In the genomic region with DNA sequence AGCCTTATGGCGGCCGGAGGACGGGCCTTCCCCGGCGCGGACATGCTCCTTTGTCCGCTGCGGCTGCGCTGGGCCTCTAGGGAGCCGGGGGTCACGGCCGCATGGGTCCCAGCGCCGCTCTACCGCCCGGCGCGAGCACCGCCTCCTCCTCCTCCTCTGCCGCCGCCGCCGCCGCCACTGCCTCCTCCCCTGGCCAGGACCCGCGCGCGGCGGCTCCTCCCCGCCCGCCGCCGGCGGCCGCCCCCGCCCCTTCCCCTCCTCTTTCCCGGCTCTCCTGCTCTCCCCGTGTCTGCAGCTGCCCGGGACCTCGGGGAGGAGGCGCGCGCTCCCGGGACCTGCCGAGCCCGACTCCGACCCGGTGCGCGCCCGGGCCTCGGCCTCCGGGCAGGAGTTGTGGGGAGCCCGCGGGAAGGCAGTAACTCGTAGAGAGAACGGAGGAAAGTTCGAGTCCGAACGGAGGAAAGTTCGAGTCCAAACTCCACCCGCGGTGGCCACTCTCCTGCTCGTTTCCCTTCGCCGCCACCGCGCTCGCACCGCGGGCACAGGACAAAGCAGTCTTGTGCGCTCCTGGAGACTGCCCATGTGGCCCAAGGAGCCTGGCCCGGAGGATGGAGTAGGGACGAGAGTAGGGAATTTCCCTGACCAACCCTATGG, we compare ENCODE assay signal across 8 cellular contexts. TPM values are rescaled to one million over a fixed set of nuclear protein-coding genes. Genes with fewer than 3 reads are reported as not detected.
DNase-seq lines count a peak whose midpoint lies in the region; TF ChIP-seq lines count a peak whose summit lies in the region.

A gene with protein sequence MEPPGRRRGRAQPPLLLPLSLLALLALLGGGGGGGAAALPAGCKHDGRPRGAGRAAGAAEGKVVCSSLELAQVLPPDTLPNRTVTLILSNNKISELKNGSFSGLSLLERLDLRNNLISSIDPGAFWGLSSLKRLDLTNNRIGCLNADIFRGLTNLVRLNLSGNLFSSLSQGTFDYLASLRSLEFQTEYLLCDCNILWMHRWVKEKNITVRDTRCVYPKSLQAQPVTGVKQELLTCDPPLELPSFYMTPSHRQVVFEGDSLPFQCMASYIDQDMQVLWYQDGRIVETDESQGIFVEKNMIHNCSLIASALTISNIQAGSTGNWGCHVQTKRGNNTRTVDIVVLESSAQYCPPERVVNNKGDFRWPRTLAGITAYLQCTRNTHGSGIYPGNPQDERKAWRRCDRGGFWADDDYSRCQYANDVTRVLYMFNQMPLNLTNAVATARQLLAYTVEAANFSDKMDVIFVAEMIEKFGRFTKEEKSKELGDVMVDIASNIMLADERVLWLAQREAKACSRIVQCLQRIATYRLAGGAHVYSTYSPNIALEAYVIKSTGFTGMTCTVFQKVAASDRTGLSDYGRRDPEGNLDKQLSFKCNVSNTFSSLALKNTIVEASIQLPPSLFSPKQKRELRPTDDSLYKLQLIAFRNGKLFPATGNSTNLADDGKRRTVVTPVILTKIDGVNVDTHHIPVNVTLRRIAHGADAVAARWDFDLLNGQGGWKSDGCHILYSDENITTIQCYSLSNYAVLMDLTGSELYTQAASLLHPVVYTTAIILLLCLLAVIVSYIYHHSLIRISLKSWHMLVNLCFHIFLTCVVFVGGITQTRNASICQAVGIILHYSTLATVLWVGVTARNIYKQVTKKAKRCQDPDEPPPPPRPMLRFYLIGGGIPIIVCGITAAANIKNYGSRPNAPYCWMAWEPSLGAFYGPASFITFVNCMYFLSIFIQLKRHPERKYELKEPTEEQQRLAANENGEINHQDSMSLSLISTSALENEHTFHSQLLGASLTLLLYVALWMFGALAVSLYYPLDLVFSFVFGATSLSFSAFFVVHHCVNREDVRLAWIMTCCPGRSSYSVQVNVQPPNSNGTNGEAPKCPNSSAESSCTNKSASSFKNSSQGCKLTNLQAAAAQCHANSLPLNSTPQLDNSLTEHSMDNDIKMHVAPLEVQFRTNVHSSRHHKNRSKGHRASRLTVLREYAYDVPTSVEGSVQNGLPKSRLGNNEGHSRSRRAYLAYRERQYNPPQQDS (N-terminal part only) (minus strand): TSS at position 179 of the 654 bp plus-strand sequence. CDS start 282 bp downstream, outside the sequence.

- no peak for TF ChIP-seq EP300 in esophagus muscularis mucosa (IDR thresholded peaks at IDR 0.05)

- peak; percentile 78 to 81 for DNase-seq in Caco-2
- DNase-seq in H9, result peak; percentile 79
- peak; percentile 66 for DNase-seq in NCI-H2196 (lab: John Stamatoyannopoulos, UW; ENCODE audit: unreplicated experiment)
- peak in 2 of 3 experiments; percentile 14 to 15 for DNase-seq in activated CD8-positive, alpha-beta memory T cell treated with anti-CD3 and anti-CD28 coated beads for 48 hours (ENCODE audit: low read depth in 2 of 3, low spot score in 2 of 3)
- no peak for DNase-seq in esophagus muscularis mucosa (ENCODE audit: extremely low spot score)
- peak; percentile 62 for DNase-seq in mucosa of gallbladder (ENCODE audit: low spot score)
- no peak for DNase-seq in GF-D8 (lab: John Stamatoyannopoulos, UW)

- H3K36me3 ChIP-seq in Caco-2 (ENCODE audit: control insufficient read depth, insufficient read depth, low read length), result no peaks in the 10 kb centered on the region
- no peaks in the 10 kb centered on the region for H3K36me3 ChIP-seq in esophagus muscularis mucosa

- H4K5ac ChIP-seq in H9 (ENCODE audit: insufficient read length, low read depth, low read length), result peak within 1 kb of the TSS; percentile 8

- H3K9me3 ChIP-seq in Caco-2, result no peaks in the 10 kb centered on the region
- no peaks in the 10 kb centered on the region for H3K9me3 ChIP-seq in H9 (ENCODE audit: control insufficient read depth, low read depth, low read length)
- H3K9me3 ChIP-seq in esophagus muscularis mucosa, result no peaks in the 10 kb centered on the region

- H3K4me1 Mint-ChIP-seq in Caco-2 (ENCODE audit: low read depth, unreplicated experiment) (peaks cover 5% of the 10 kb centered on the region), H9 (peaks cover 26 to 27% of the 10 kb centered on the region in 2 experiments)
- H3K4me1 Mint-ChIP-seq in stimulated activated naive CD8-positive, alpha-beta T cell treated with anti-CD3 and anti-CD28 coated beads, Interleukin-15, Interleukin-2, amounts not matched to agents 100 ng/mL and 50 ng/mL, for 24 hours (ENCODE audit: low read depth), result peaks cover 25% of the 10 kb centered on the region

- H3K4me3 ChIP-seq in Caco-2 (ENCODE audit: low read depth, low read length), result peak within 1 kb of the TSS; percentile 60
- H3K4me3 ChIP-seq in esophagus muscularis mucosa, result peak within 1 kb of the TSS; percentile 63 to 72 (median 67)

- no peak within 1 kb of the TSS for H3K56ac ChIP-seq in H9 (ENCODE audit: insufficient read length, low read depth, low read length)

- no peak within 1 kb of the TSS for H3K4ac ChIP-seq in H9 (ENCODE audit: low read depth, low read length)

- H2BK15ac ChIP-seq in H9 (ENCODE audit: low read depth, low read length), result no peak within 1 kb of the TSS

- WGBS in H9 (ENCODE audit: extremely low coverage, insufficient read length, low lambda C conversion rate), result no CpG with 5 or more reads among the region's 74 CpGs
- under 1% methylated on average over 23 of the region's 74 CpGs for WGBS in esophagus muscularis mucosa

- H3K4me1 ChIP-seq in Caco-2, result peaks cover 11% of the 10 kb centered on the region
- H3K4me1 ChIP-seq in H9 (ENCODE audit: insufficient read depth, low read length), result 0 out of 2 replicates have a peak, but pooled peaks cover 8% of the 10 kb centered on the region
- peaks cover 14 to 31% (median 25%) of the 10 kb centered on the region in 4 donors for H3K4me1 ChIP-seq in esophagus muscularis mucosa

- intact Hi-C loops in Caco-2 (cut with micrococcal nuclease; ENCODE audit: unreplicated experiment), result loop anchor here (1.0 to 5.0 kb wide), 2 partner anchors 56 to 104 kb away; no protein-coding TSS in a partner anchor
- intact Hi-C loops in esophagus muscularis mucosa (cut with DNase I), result loop anchor here (5.0 kb wide), 1 partner anchor 104 kb away; no protein-coding TSS in a partner anchor

- no peak within 1 kb of the TSS for H2AK5ac ChIP-seq in H9 (ENCODE audit: insufficient read length, low read length)

- H3K9ac ChIP-seq in H9 (ENCODE audit: extremely low read depth, insufficient read length, low read length), result peak within 1 kb of the TSS; percentile 66

- POLR2A ChIA-PET in Caco-2 (lab: Charles Lee), result interaction anchor here (0.6 kb wide), 2 partner anchors 17 to 335 kb away, joined by 3 read pairs; no protein-coding TSS in a partner anchor

- peak within 1 kb of the TSS; percentile 5 for H3K27ac ChIP-seq in H9 (ENCODE audit: insufficient read length, low read depth, low read length)
- peak within 1 kb of the TSS; percentile 77 to 88 (median 84) for H3K27ac ChIP-seq in esophagus muscularis mucosa (replicated peaks in 1 of 4)

- peak within 1 kb of the TSS; percentile 85 for H3K4me2 ChIP-seq in H9 (ENCODE audit: insufficient read depth, insufficient read length, low read length)

- H4K20me1 ChIP-seq in H9 (ENCODE audit: control insufficient read depth, insufficient read depth, insufficient read length), result no peaks in the 10 kb centered on the region

- H3K27ac Mint-ChIP-seq in Caco-2 (ENCODE audit: unreplicated experiment) (peak within 1 kb of the TSS; percentile 97), H9 (peak within 1 kb of the TSS; percentile 96 to 100 (median 99))
- H3K27ac Mint-ChIP-seq in stimulated activated naive CD8-positive, alpha-beta T cell treated with anti-CD3 and anti-CD28 coated beads, Interleukin-15, Interleukin-2, amounts not matched to agents 100 ng/mL and 50 ng/mL, for 24 hours, result peak within 1 kb of the TSS; percentile 91

- H2AFZ ChIP-seq in H9 (ENCODE audit: low read length), result no peak within 1 kb of the TSS

- H2BK120ac ChIP-seq in H9 (ENCODE audit: low read depth, low read length, poor library complexity, severe bottlenecking), result no peak within 1 kb of the TSS

- CTCF ChIA-PET in Caco-2 (lab: Charles Lee), result interaction anchor here (1.0 kb wide), 1 partner anchor 10 kb away, joined by 4 read pairs; no protein-coding TSS in a partner anchor

- H3K4me3 Mint-ChIP-seq in Caco-2 (ENCODE audit: unreplicated experiment) (peak within 1 kb of the TSS; percentile 95), H9 (peak within 1 kb of the TSS; percentile 97 to 99)
- H3K4me3 Mint-ChIP-seq in stimulated activated naive CD8-positive, alpha-beta T cell treated with anti-CD3 and anti-CD28 coated beads, Interleukin-15, Interleukin-2, amounts not matched to agents 100 ng/mL and 50 ng/mL, for 24 hours, result peak within 1 kb of the TSS; percentile 92

- peaks cover 27% of the 10 kb centered on the region; the same call in 1 of the 2 replicates for H3K79me2 ChIP-seq in H9 (ENCODE audit: insufficient read depth, low read length)

- H3K23me2 ChIP-seq in H9 (ENCODE audit: insufficient read length, low read depth, low read length, poor library complexity, severe bottlenecking), result peaks cover 7% of the 10 kb centered on the region

- H2BK20ac ChIP-seq in H9 (ENCODE audit: low read depth, low read length, poor library complexity, severe bottlenecking), result no peak within 1 kb of the TSS

- H3K79me1 ChIP-seq in H9 (ENCODE audit: insufficient read depth, low read depth, low read length, poor library complexity, severe bottlenecking), result no peaks in the 10 kb centered on the region

- H2BK12ac ChIP-seq in H9 (ENCODE audit: insufficient read length, low read depth, low read length), result peak within 1 kb of the TSS; percentile 1

- no peak within 1 kb of the TSS for H3T11ph ChIP-seq in H9 (ENCODE audit: low read length)

- H3K18ac ChIP-seq in H9 (ENCODE audit: insufficient read length, low read depth, low read length), result peak within 1 kb of the TSS; percentile 84

- peak within 1 kb of the TSS; percentile 91 for H3K14ac ChIP-seq in H9 (ENCODE audit: insufficient read depth, low read length)

- TF ChIP-seq CTCF in Caco-2 (IDR thresholded peaks at IDR 0.05; ENCODE audit: insufficient read depth in 1 of 2, low read depth in 1 of 2, low read length in 1 of 2, severe bottlenecking in 1 of 2, unreplicated experiment in 1 of 2) (no peak), H9 (conservative IDR thresholded peaks at IDR 0.05) (no peak), esophagus muscularis mucosa (IDR thresholded peaks at IDR 0.05) (no peak)

- H3K27me3 ChIP-seq in Caco-2 (replicated peaks; ENCODE audit: control insufficient read depth, insufficient read depth, low read length) (no peaks in the 10 kb centered on the region), H9 (ENCODE audit: insufficient read depth, low read length) (no peaks in the 10 kb centered on the region), esophagus muscularis mucosa (no peaks in the 10 kb centered on the region)

- H2BK5ac ChIP-seq in H9 (ENCODE audit: insufficient read length, low read length), result no peak within 1 kb of the TSS

- TF ChIP-seq POLR2A in esophagus muscularis mucosa (IDR thresholded peaks at IDR 0.05; ENCODE audit: low read depth), result no peak

- no TSS peak for BruUV-seq in Caco-2 (replicated peaks; lab: Mats Ljungman, UMichigan)

- H3K9me3 Mint-ChIP-seq in Caco-2 (ENCODE audit: unreplicated experiment) (no peaks in the 10 kb centered on the region), H9 (peaks cover 4 to 7% of the 10 kb centered on the region in 2 experiments; a peak in 3 of 5 replicates)
- no peaks in the 10 kb centered on the region for H3K9me3 Mint-ChIP-seq in stimulated activated naive CD8-positive, alpha-beta T cell treated with anti-CD3 and anti-CD28 coated beads, Interleukin-15, Interleukin-2, amounts not matched to agents 100 ng/mL and 50 ng/mL, for 24 hours

- no peak within 1 kb of the TSS for H4K91ac ChIP-seq in H9 (ENCODE audit: insufficient read length, low read depth, low read length)

- H3K23ac ChIP-seq in H9 (ENCODE audit: insufficient read length, low read depth, low read length), result no peak within 1 kb of the TSS

- H4K8ac ChIP-seq in H9 (replicated peaks; ENCODE audit: insufficient read length, low read depth, low read length), result no peak within 1 kb of the TSS

- H3K27me3 Mint-ChIP-seq in Caco-2 (ENCODE audit: insufficient read depth, unreplicated experiment) (no peaks in the 10 kb centered on the region), H9 (ENCODE audit: low read depth) (peaks cover 9% of the 10 kb centered on the region)
- H3K27me3 Mint-ChIP-seq in stimulated activated naive CD8-positive, alpha-beta T cell treated with anti-CD3 and anti-CD28 coated beads, Interleukin-15, Interleukin-2, amounts not matched to agents 100 ng/mL and 50 ng/mL, for 24 hours, result peaks cover 38% of the 10 kb centered on the region

- H3K36me3 Mint-ChIP-seq in Caco-2 (ENCODE audit: insufficient read depth, unreplicated experiment) (peaks cover 6% of the 10 kb centered on the region), H9 (ENCODE audit: insufficient read depth in 1 of 3, low read depth in 3 of 3) (peaks cover 6 to 19% (median 7%) of the 10 kb centered on the region in 3 experiments)
- no peaks in the 10 kb centered on the region for H3K36me3 Mint-ChIP-seq in stimulated activated naive CD8-positive, alpha-beta T cell treated with anti-CD3 and anti-CD28 coated beads, Interleukin-15, Interleukin-2, amounts not matched to agents 100 ng/mL and 50 ng/mL, for 24 hours (ENCODE audit: low read depth)

RNA-seq across cellular contexts. Expression of the gene that starts here (rescaled TPM):
- total RNA-seq in Caco-2 (2022) (35.0 and 39.9 TPM in 2 replicates), H9 (2021) (54.4 and 56.5 TPM in 2 replicates), esophagus muscularis mucosa (10 to 100 TPM; 24.9 to 41.0 (median 35.3) TPM), mucosa of gallbladder (26.2 TPM)

Comparison
In these comparisons a context has a peak if more than half of its experiments do, and no peak if none do; other contexts are left out.
1. DNase-seq: peak in Caco-2 (2 of 2), H9 (single experiment), NCI-H2196 (single experiment), activated CD8-positive, alpha-beta memory T cell treated with anti-CD3 and anti-CD28 coated beads for 48 hours (2 of 3) and mucosa of gallbladder (single experiment); none in esophagus muscularis mucosa (single experiment) and GF-D8 (single experiment).
2. Peak in every context shown above with its lines, with median percentiles within 50 percentile points of each other: H3K27ac Mint-ChIP-seq and H3K4me3 Mint-ChIP-seq.